8 cellular contexts compared by ENCODE assay signal in the genomic region with DNA sequence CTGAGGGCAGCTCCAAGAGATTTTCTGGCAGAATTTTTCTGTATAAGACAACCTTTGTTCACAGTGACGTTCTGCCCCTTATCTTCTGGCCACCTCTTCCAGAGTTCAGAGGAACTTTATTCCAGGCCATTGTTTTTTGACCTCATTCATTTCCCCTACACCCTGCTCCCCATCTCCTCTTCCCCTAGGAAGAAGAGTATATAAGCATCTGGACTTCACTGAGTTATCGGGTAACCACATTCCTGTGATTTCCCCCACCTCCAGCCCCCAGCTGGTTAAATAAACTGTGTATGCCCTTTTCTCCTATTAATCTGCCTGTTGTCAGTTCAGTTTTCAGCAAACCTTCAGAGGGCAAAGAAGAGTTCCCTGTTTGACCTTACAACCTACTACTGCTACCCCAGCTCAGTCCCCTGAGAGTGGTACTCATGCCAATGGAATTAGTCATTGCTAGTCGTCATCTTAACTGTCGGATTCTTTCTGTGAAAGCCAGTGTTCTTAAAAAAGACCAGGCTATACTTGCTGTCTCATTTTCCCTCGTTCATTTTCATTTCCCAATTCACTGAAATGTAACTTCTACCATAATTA. TPM values are rescaled to one million over a fixed set of nuclear protein-coding genes. Genes with fewer than 3 reads are reported as not detected.
DNase-seq lines count a peak whose midpoint lies in the region; ATAC-seq and TF ChIP-seq lines count a peak whose summit lies in the region.

No MANE protein-coding gene starts in this region.

- ATAC-seq in gastroesophageal sphincter, result peak; percentile 89
- ATAC-seq in HG02571 (IDR thresholded peaks at IDR 0.05; ENCODE audit: unreplicated experiment), result no peak

- H3K36me3 ChIP-seq in GM23248 (ENCODE audit: low read depth), result no peaks in the 10 kb centered on the region
- H3K36me3 ChIP-seq in gastroesophageal sphincter, result no peaks in the 10 kb centered on the region
- H3K36me3 ChIP-seq in stomach smooth muscle (ENCODE audit: control insufficient read depth in 2 of 2, insufficient read depth in 2 of 2, low read length in 2 of 2), result no peaks in the 10 kb centered on the region

- TF ChIP-seq EP300 in gastroesophageal sphincter (IDR thresholded peaks at IDR 0.05), result no peak

- in situ Hi-C loops in GM23248 (cut with MboI), result no loop called here

- no peak for TF ChIP-seq CTCF in gastroesophageal sphincter (IDR thresholded peaks at IDR 0.05)

- no peaks in the 10 kb centered on the region for H3K79me2 ChIP-seq in GM23248 (ENCODE audit: insufficient read depth)

- H4K20me1 ChIP-seq in GM23248 (ENCODE audit: insufficient read depth), result no peaks in the 10 kb centered on the region

- peaks cover 13% of the 10 kb centered on the region for H3K4me1 ChIP-seq in GM23248 (ENCODE audit: insufficient read depth)
- H3K4me1 ChIP-seq in gastroesophageal sphincter, result peaks cover 2 to 18% (median 8%) of the 10 kb centered on the region in 3 donors
- H3K4me1 ChIP-seq in stomach smooth muscle (ENCODE audit: control insufficient read depth, insufficient read depth, low read length), result peaks cover 3% of the 10 kb centered on the region

- H3K27me3 ChIP-seq in GM23248 (replicated peaks; ENCODE audit: insufficient read depth) (no peaks in the 10 kb centered on the region), gastroesophageal sphincter (no peaks in the 10 kb centered on the region), stomach smooth muscle (ENCODE audit: control insufficient read depth in 1 of 2, insufficient read depth in 2 of 2, low read length in 2 of 2) (no peaks in the 10 kb centered on the region)

- H3K4me3 ChIP-seq in GM23248 (peak overlapping the region; percentile 42), gastroesophageal sphincter (no peak overlapping the region), stomach smooth muscle (ENCODE audit: low read length in 2 of 2) (no peak overlapping the region)

- H3K4me2 ChIP-seq in GM23248 (ENCODE audit: unreplicated experiment), result peak overlapping the region; percentile 79

- peak overlapping the region; percentile 53 for H3K27ac ChIP-seq in GM23248
- H3K27ac ChIP-seq in gastroesophageal sphincter, result peak overlapping the region; percentile 58 to 72 (median 66)
- peak overlapping the region; percentile 31 for H3K27ac ChIP-seq in stomach smooth muscle (ENCODE audit: low read length)

- H3K9me2 ChIP-seq in GM23248 (ENCODE audit: insufficient read depth), result no peaks in the 10 kb centered on the region

- H3K9ac ChIP-seq in GM23248 (peak overlapping the region; percentile 39; the same call in 1 of the 2 replicates), stomach smooth muscle (ENCODE audit: low read length in 2 of 2) (no peak overlapping the region)

- TF ChIP-seq POLR2A in gastroesophageal sphincter (IDR thresholded peaks at IDR 0.05), result no peak

- peak overlapping the region; percentile 36; the same call in 1 of the 2 replicates for H2AFZ ChIP-seq in GM23248

- 13 to 15% methylated on average over 5 of the region's 5 CpGs for WGBS in GM23248 (ENCODE audit: low coverage in 1 of 2, low lambda C conversion rate in 2 of 2, missing lambda C conversion rate in 2 of 2), 2 experiments
- 0 to 11% methylated on average over 5 of the region's 5 CpGs for WGBS in gastroesophageal sphincter (ENCODE audit: low coverage in 1 of 2), 2 donors

- no peaks in the 10 kb centered on the region for H3K9me3 ChIP-seq in GM23248 (ENCODE audit: low read depth)
- H3K9me3 ChIP-seq in gastroesophageal sphincter, result peaks cover 0 to 4% (median 0%) of the 10 kb centered on the region in 3 donors
- H3K9me3 ChIP-seq in stomach smooth muscle (ENCODE audit: control insufficient read depth in 2 of 2, low read length in 2 of 2), result no peaks in the 10 kb centered on the region

- DNase-seq in GM23248, result peak; percentile 83
- peak; percentile 81 for DNase-seq in RKO (ENCODE audit: low spot score)
- no peak for DNase-seq in cerebellar nuclear complex (lab: John Stamatoyannopoulos, UW)
- no peak for DNase-seq in NCI-H2081 treated with DMSO at 0.1 percent for 48 hours (lab: John Stamatoyannopoulos, UW)
- no peak for DNase-seq in DMS153 (lab: John Stamatoyannopoulos, UW)

- H3F3A ChIP-seq in GM23248 (ENCODE audit: insufficient read depth), result peaks cover 11% of the 10 kb centered on the region; the same call in 1 of the 2 replicates

RNA-seq across cellular contexts. Expression of a gene that starts 14.3 kb away (rescaled TPM):
- total RNA-seq in GM23248 (2014; rRNA removed; shearing (Covaris generic)), result 1.8 and 13.0 TPM in 2 replicates
- 12.1 and 13.5 TPM in 2 replicates for polyA plus RNA-seq in GM23248 (2016; fragmentation: Nextera tagmentation; extraction: Ambion mirVana)
- 1 to 10 TPM in 1 of 4 donors, under 1 TPM in 3; 0.62 to 1.2 (median 0.79) TPM for total RNA-seq in gastroesophageal sphincter

RNA-seq across cellular contexts. Expression of a gene that starts 30.1 kb away (rescaled TPM):
- total RNA-seq in GM23248 (2014; rRNA removed; shearing (Covaris generic)), result not detected in 2 replicates
- 0.08 TPM in 1 of 2 replicates, not detected in the other for polyA plus RNA-seq in GM23248 (2016; fragmentation: Nextera tagmentation; extraction: Ambion mirVana)
- total RNA-seq in gastroesophageal sphincter, result 10 to 100 TPM; 15.3 to 19.5 (median 17.8) TPM

Comparison
In these comparisons a context has a peak if more than half of its experiments do, and no peak if none do; other contexts are left out.
1. DNase-seq: peak in GM23248 (single experiment) and RKO (single experiment); none in cerebellar nuclear complex (0 of 2), NCI-H2081 treated with DMSO at 0.1 percent for 48 hours (single experiment) and DMS153 (single experiment).
2. RNA of a gene that starts 30.1 kb away (total RNA-seq): 15.3 to 19.5 TPM in gastroesophageal sphincter; not detected in GM23248; every median in the first group is over 10 times any median in the second.
3. Peak in every context shown above with its lines, with median percentiles within 50 percentile points of each other: H3K27ac ChIP-seq.